ENCODE assay signal across 1 cellular context in the genomic region with DNA sequence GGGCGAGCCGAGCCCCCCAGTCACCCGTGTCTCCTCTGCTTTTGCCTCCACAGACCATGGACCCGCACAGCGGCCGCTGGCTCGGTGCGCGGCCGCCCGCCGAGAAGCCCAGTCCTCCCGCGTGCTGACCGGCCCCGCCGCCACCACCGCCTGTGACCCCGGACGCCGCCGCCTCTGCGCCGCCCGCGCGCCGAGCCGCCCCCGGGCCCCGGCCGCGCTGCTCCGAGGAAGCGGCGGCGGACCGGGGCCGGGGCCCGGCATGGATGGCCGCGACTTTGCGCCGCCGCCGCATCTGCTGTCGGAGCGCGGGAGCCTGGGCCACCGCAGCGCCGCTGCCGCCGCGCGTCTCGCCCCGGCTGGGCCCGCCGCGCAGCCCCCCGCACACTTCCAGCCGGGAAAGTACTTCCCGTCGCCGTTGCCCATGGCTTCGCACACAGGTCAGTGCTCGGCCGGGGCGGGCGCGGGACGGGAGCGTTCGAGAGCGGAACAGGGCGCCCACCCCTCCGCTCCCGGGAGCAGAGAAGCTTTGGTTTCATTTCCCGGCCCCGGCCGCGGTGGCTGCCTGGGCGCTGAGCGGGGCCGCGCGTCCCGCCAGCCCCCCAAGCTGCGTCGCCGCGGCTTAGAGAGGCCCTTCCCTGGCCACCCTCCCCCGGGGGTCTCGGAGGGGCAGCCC.
TF ChIP-seq lines count a peak whose summit lies in the region.

No MANE protein-coding gene starts in this region.

TF ChIP-seq in IMR-90, 13 proteins besides CTCF, POLR2A, EP300 and RAD21 (continued from another document):
- TF ChIP-seq, protein P1, sequence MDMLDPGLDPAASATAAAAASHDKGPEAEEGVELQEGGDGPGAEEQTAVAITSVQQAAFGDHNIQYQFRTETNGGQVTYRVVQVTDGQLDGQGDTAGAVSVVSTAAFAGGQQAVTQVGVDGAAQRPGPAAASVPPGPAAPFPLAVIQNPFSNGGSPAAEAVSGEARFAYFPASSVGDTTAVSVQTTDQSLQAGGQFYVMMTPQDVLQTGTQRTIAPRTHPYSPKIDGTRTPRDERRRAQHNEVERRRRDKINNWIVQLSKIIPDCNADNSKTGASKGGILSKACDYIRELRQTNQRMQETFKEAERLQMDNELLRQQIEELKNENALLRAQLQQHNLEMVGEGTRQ (IDR thresholded peaks at IDR 0.05; ENCODE audit: low read depth, low read length), result no peak
- no peak for TF ChIP-seq RCOR1 (IDR thresholded peaks at IDR 0.05; ENCODE audit: insufficient replicate concordance, low read length)
